In genomic region chr11:46327829-46328228, GRCh38 we compare ENCODE assay signal across 1 cellular context.
TF ChIP-seq lines count a peak whose summit lies in the region.

No MANE protein-coding gene starts in this region.

TF ChIP-seq in K562, 482 proteins besides CTCF, POLR2A, EP300 and RAD21:
- TF ChIP-seq MYBL2 (IDR thresholded peaks at IDR 0.05; ENCODE audit: low read depth) (no peak), MYBL2 (CRISPR knock-in tag; IDR thresholded peaks at IDR 0.05; ENCODE audit: borderline replicate concordance) (no peak), NFIC (IDR thresholded peaks at IDR 0.05) (peak; percentile 43; the same call in 1 of the 2 replicates), U2AF1 (optimal IDR thresholded peaks at IDR 0.05; ENCODE audit: low read depth, low read length) (no peak)
